ENCODE assay signal across 22 cellular contexts in genomic region chr16:11213373-11213772, GRCh38. TPM values are rescaled to one million over a fixed set of nuclear protein-coding genes. Genes with fewer than 3 reads are reported as not detected.
"Had no signal": no experiment of that assay in that cellular context is flagged by ENCODE, and none has a peak within 500 bp of the region (broad histone marks: within the 10 kb centered on the region; RNA-seq: fewer than 3 reads in every experiment).

No MANE protein-coding gene starts in this region.

- H3K27ac Mint-ChIP-seq: activated B cell treated with CpG ODN at 0.5 μM for 24 hours; activated naive CD8-positive, alpha-beta T cell treated with anti-CD3 and anti-CD28 coated beads for 36 hours; activated T-helper 1 cell treated with anti-CD3 and anti-CD28 coated beads, Interleukin-12 subunit alpha, Interleukin-12 subunit beta, Interleukin-2, Interleukin-4 antibody, amounts not matched to agents 30 ng/mL and 10 ng/mL and 1 ng/mL, durations not matched to agents 14 hours and 24 hours and 36 hours; nephron; T-helper 2 cell treated with Interferon-gamma antibody and Interleukin-4, amounts not matched to agents 5 μg/mL and 100 μg/mL, for 36 hours had no signal

- DNase-seq: activated CD4-positive, alpha-beta T cell treated with anti-CD3 and anti-CD28 coated beads for 48 hours; activated CD8-positive, alpha-beta memory T cell treated with anti-CD3 and anti-CD28 coated beads for 24 hours; activated naive CD8-positive, alpha-beta T cell treated with anti-CD3 and anti-CD28 coated beads for 36 hours; amygdala; body of pancreas; central memory CD4-positive, alpha-beta T cell; colonic mucosa; esophagus squamous epithelium; hippocampal formation; kidney glomerular epithelial cell; sigmoid colon; stimulated activated CD4-positive, alpha-beta T cell treated with anti-CD3 and anti-CD28 coated beads, Interleukin-2, amount 100 ng/mL, for 24 hours; trophoblast cell had no signal

- H3K36me3 ChIP-seq: colonic mucosa, esophagus squamous epithelium, sigmoid colon had no signal

- H3K9me3 ChIP-seq: colonic mucosa had no signal

- H3K4me3 Mint-ChIP-seq: activated B cell treated with CpG ODN at 0.5 μM for 24 hours; activated naive CD8-positive, alpha-beta T cell treated with anti-CD3 and anti-CD28 coated beads for 36 hours; activated T-helper 1 cell treated with anti-CD3 and anti-CD28 coated beads, Interleukin-12 subunit alpha, Interleukin-12 subunit beta, Interleukin-2, Interleukin-4 antibody, amounts not matched to agents 30 ng/mL and 10 ng/mL and 1 ng/mL, durations not matched to agents 14 hours and 24 hours and 36 hours; nephron; T-helper 2 cell treated with Interferon-gamma antibody and Interleukin-4, amounts not matched to agents 5 μg/mL and 100 μg/mL, for 36 hours had no signal

- H3K4me3 ChIP-seq: body of pancreas, colonic mucosa, esophagus squamous epithelium, psoas muscle, sigmoid colon had no signal

- H3K27me3 ChIP-seq: body of pancreas, colonic mucosa, sigmoid colon had no signal

- H3K4me1 ChIP-seq: body of pancreas, colonic mucosa, psoas muscle, sigmoid colon had no signal

- H3K27ac ChIP-seq: body of pancreas, colonic mucosa, esophagus squamous epithelium, psoas muscle, sigmoid colon had no signal

RNA-seq across cellular contexts. Expression of gene TNP2, which starts 55.8 kb away (rescaled TPM):
- total RNA-seq: activated B cell treated with CpG ODN at 0.5 μM for 24 hours; activated naive CD8-positive, alpha-beta T cell treated with anti-CD3 and anti-CD28 coated beads for 36 hours; activated T-helper 1 cell treated with anti-CD3 and anti-CD28 coated beads, Interleukin-12 subunit alpha, Interleukin-12 subunit beta, Interleukin-2, Interleukin-4 antibody, amounts not matched to agents 30 ng/mL and 10 ng/mL and 1 ng/mL, durations not matched to agents 14 hours and 24 hours and 36 hours; body of pancreas; colonic mucosa; esophagus squamous epithelium; fibroblast of villous mesenchyme; liver; mesenteric fat pad; omental fat pad; psoas muscle; sigmoid colon had no signal
- polyA plus RNA-seq: liver, psoas muscle, sigmoid colon had no signal
